21 cellular contexts compared by ENCODE assay signal in the genomic region with DNA sequence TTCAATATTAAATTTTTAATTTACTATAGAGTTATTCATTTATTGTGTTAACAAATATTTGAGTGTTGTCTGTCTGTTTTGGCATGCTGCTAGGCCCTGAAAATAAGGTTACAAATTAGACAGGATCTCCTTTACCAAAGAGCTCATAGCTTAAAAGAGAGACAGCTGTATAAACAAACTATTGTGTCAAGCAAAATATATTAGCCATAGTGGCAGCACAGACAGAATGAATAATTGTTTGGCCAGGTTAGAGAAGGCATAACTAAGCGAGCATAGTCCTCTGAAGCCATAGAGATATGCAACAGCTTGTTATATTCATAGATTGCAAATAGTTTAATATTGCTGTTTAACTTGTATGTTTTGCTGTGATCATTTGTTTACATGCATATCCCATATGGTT.
DNase-seq lines count a peak whose midpoint lies in the region; ATAC-seq and TF ChIP-seq lines count a peak whose summit lies in the region.
"Had no signal": no experiment of that assay in that cellular context is flagged by ENCODE, and none has a peak within 500 bp of the region (broad histone marks: within the 10 kb centered on the region; RNA-seq: fewer than 3 reads in every experiment).

No MANE protein-coding gene starts in this region.

- H3K9me3 ChIP-seq in CD8-positive, alpha-beta T cell (ENCODE audit: low read length), result no peaks in the 10 kb centered on the region
- H3K9me3 ChIP-seq in transverse colon, result no peaks in the 10 kb centered on the region
- H3K9me3 ChIP-seq: tibial nerve had no signal

- TF ChIP-seq POLR2A in transverse colon (IDR thresholded peaks at IDR 0.05), result no peak

- DNase-seq in NCI-H146 treated with DMSO at 0.1 percent for 48 hours (lab: John Stamatoyannopoulos, UW; ENCODE audit: unreplicated experiment), result peak; percentile 57
- peak; percentile 55 to 59 for DNase-seq in SHP77 (lab: John Stamatoyannopoulos, UW)
- peak; percentile 9 for DNase-seq in fibroblast of peridontal ligament (ENCODE audit: extremely low read depth)
- DNase-seq in progenitor cell of endocrine pancreas (ENCODE audit: low spot score, unreplicated experiment), result no peak
- DNase-seq in CD8-positive, alpha-beta T cell, result no peak
- DNase-seq in kidney tubule cell (ENCODE audit: low spot score), result no peak
- DNase-seq in transverse colon, result no peak
- DNase-seq: activated CD4-positive, alpha-beta T cell treated with anti-CD3 and anti-CD28 coated beads for 36 hours; activated naive CD8-positive, alpha-beta T cell treated with anti-CD3 and anti-CD28 coated beads, Interleukin-2, amount 10 ng/mL, durations not matched to agents 7 days and 5 days; COR-L47; GOT3; head of caudate nucleus; NCI-H1048; NCI-H2227 treated with DMSO at 0.1 percent for 48 hours; nucleus accumbens; stimulated activated naive CD4-positive, alpha-beta T cell treated with Interleukin-2 at 50 U/mL for 16 hours had no signal

- peaks cover 4% of the 10 kb centered on the region for H3K4me1 Mint-ChIP-seq in progenitor cell of endocrine pancreas (ENCODE audit: low read depth)
- no peaks in the 10 kb centered on the region for H3K4me1 Mint-ChIP-seq in CD8-positive, alpha-beta T cell (ENCODE audit: low read depth)
- H3K4me1 Mint-ChIP-seq: activated naive CD8-positive, alpha-beta T cell treated with anti-CD3 and anti-CD28 coated beads, Interleukin-2, amount 10 ng/mL, durations not matched to agents 7 days and 5 days had no signal

- H3K4me3 Mint-ChIP-seq in progenitor cell of endocrine pancreas (ENCODE audit: low read depth), result no peak overlapping the region
- no peak overlapping the region for H3K4me3 Mint-ChIP-seq in CD8-positive, alpha-beta T cell
- H3K4me3 Mint-ChIP-seq: activated CD4-positive, alpha-beta T cell treated with anti-CD3 and anti-CD28 coated beads for 36 hours; activated naive CD8-positive, alpha-beta T cell treated with anti-CD3 and anti-CD28 coated beads, Interleukin-2, amount 10 ng/mL, durations not matched to agents 7 days and 5 days had no signal

- H3K36me3 ChIP-seq in CD8-positive, alpha-beta T cell (ENCODE audit: insufficient read depth, low read length), result peaks cover 18% of the 10 kb centered on the region
- peaks cover 0 to 21% (median 10%) of the 10 kb centered on the region in 4 donors for H3K36me3 ChIP-seq in transverse colon

- TF ChIP-seq CTCF in progenitor cell of endocrine pancreas (IDR thresholded peaks at IDR 0.05; ENCODE audit: unreplicated experiment) (no peak), transverse colon (IDR thresholded peaks at IDR 0.05) (no peak)
- no peak for TF ChIP-seq CTCF in CD8-positive, alpha-beta T cell (IDR thresholded peaks at IDR 0.05)

- H3K27ac Mint-ChIP-seq in progenitor cell of endocrine pancreas, result peak overlapping the region; percentile 69
- no peak overlapping the region for H3K27ac Mint-ChIP-seq in CD8-positive, alpha-beta T cell
- H3K27ac Mint-ChIP-seq: activated CD4-positive, alpha-beta T cell treated with anti-CD3 and anti-CD28 coated beads for 36 hours; activated naive CD8-positive, alpha-beta T cell treated with anti-CD3 and anti-CD28 coated beads, Interleukin-2, amount 10 ng/mL, durations not matched to agents 7 days and 5 days had no signal

- H3K4me1 ChIP-seq in CD8-positive, alpha-beta T cell (ENCODE audit: insufficient read depth, low read length), result no peaks in the 10 kb centered on the region
- H3K4me1 ChIP-seq in transverse colon, result peaks cover 0 to 11% (median 0%) of the 10 kb centered on the region in 4 donors

- no peaks in the 10 kb centered on the region for H3K27me3 ChIP-seq in CD8-positive, alpha-beta T cell (ENCODE audit: insufficient read depth, low read length)
- H3K27me3 ChIP-seq in transverse colon, result no peaks in the 10 kb centered on the region
- H3K27me3 ChIP-seq: cardiac muscle cell, tibial nerve had no signal

- 85 to 100% methylated on average over 1 of the region's 1 CpG for WGBS in transverse colon (ENCODE audit: low coverage in 1 of 2), 2 donors

- in situ Hi-C loops in transverse colon (cut with MboI; ENCODE audit: low pct_ligation_motif_present in 1 of 4, low pct_unique_long_range_greater_than_20kb in 1 of 4, low sequenced_read_pairs in 3 of 4), result no loop called here

- H3K27ac ChIP-seq in CD8-positive, alpha-beta T cell (ENCODE audit: low read depth, low read length), result no peak overlapping the region
- no peak overlapping the region for H3K27ac ChIP-seq in transverse colon
- H3K27ac ChIP-seq: cardiac muscle cell, KMS-11, RWPE1 had no signal

- no peaks in the 10 kb centered on the region for H3K27me3 Mint-ChIP-seq in progenitor cell of endocrine pancreas
- no peaks in the 10 kb centered on the region for H3K27me3 Mint-ChIP-seq in CD8-positive, alpha-beta T cell (ENCODE audit: low read depth)
- H3K27me3 Mint-ChIP-seq: activated CD4-positive, alpha-beta T cell treated with anti-CD3 and anti-CD28 coated beads for 36 hours; activated naive CD8-positive, alpha-beta T cell treated with anti-CD3 and anti-CD28 coated beads, Interleukin-2, amount 10 ng/mL, durations not matched to agents 7 days and 5 days had no signal

- ATAC-seq in CD8-positive, alpha-beta T cell, result no peak
- ATAC-seq: activated CD4-positive, alpha-beta T cell treated with anti-CD3 and anti-CD28 coated beads for 36 hours; sciatic nerve had no signal

- TF ChIP-seq EP300 in transverse colon (IDR thresholded peaks at IDR 0.05; ENCODE audit: low read depth), result no peak

- CTCF ChIA-PET in CD8-positive, alpha-beta T cell (lab: Charles Lee), result interaction anchor here (0.8 kb wide), 1 partner anchor 73 kb away, joined by 3 read pairs; no protein-coding TSS in a partner anchor

- POLR2A ChIA-PET in CD8-positive, alpha-beta T cell (lab: Charles Lee), result interaction anchor here (0.7 kb wide), 1 partner anchor 197 kb away, joined by 3 read pairs; no protein-coding TSS in a partner anchor

- peaks cover 28% of the 10 kb centered on the region for H3K36me3 Mint-ChIP-seq in progenitor cell of endocrine pancreas (ENCODE audit: insufficient read depth)
- H3K36me3 Mint-ChIP-seq in CD8-positive, alpha-beta T cell, result peaks cover 79% of the 10 kb centered on the region

- H3K4me3 ChIP-seq in CD8-positive, alpha-beta T cell (ENCODE audit: low read depth, low read length), result no peak overlapping the region
- H3K4me3 ChIP-seq in transverse colon, result no peak overlapping the region
- H3K4me3 ChIP-seq: cardiac muscle cell, tibial nerve had no signal

- H3K9me3 Mint-ChIP-seq in progenitor cell of endocrine pancreas (ENCODE audit: low read depth), result no peaks in the 10 kb centered on the region
- H3K9me3 Mint-ChIP-seq in CD8-positive, alpha-beta T cell, result no peaks in the 10 kb centered on the region
- H3K9me3 Mint-ChIP-seq: activated naive CD8-positive, alpha-beta T cell treated with anti-CD3 and anti-CD28 coated beads, Interleukin-2, amount 10 ng/mL, durations not matched to agents 7 days and 5 days had no signal

- intact Hi-C loops in CD8-positive, alpha-beta T cell (cut with DNase I, micrococcal nuclease), result no loop called here
- intact Hi-C loops in transverse colon (cut with DNase I; ENCODE audit: low total_unique reads), result no loop called here

Comparison
In these comparisons a context has a peak if more than half of its experiments do, and no peak if none do; other contexts are left out.
1. DNase-seq: peak in NCI-H146 treated with DMSO at 0.1 percent for 48 hours (single experiment), SHP77 (2 of 2) and fibroblast of peridontal ligament (single experiment); none in progenitor cell of endocrine pancreas (single experiment), CD8-positive, alpha-beta T cell (0 of 7), kidney tubule cell (single experiment) and transverse colon (single experiment).